ENCODE assay signal across 1 cellular context in the genomic region with DNA sequence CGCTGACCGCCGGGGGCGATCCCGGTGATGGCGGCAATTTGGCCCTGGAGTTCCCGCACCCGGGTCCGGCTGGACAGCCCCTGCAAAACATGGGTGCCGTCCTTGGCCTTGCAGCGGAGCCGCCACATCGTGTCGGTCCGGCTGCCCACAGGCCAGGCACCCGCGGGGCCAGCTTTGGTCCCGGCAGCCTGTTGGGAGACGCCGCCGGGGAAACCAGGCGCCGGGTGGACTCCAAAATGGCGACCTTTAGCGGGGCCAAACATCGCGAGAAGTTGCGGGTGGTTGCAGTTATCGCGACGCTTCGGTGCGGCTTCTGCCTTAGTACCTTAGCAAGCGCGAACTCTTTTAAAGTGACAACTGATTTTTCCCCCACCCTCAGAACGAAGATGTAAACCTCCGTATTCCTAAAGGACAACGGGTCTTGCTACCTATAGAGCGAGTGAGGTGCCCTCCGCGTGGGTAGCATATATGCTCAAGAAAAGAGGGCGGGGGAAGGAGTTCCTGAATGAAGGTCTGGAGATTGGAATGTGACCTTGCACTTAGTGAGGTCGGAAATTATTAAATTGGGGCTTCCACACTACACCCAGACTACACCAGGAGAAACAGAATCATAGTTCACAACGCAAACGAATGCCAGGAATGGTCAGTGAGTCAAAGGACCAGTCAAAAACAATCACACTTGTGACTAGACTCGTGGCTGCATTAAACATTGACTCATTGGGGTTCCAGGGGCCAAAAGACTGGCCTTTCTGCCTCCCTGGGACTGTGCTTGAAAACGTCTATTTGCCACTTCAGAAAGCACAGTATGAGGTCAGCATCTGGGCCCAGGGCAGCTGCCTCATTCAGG.
A peak's percentile ranks its signal among the peaks of the same experiment; 100 is the strongest.
TF ChIP-seq lines count a peak whose summit lies in the region.

A gene (minus strand): TSS at position 441 of the 847 bp plus-strand sequence. CDS start 178 bp downstream, at position 263.

TF ChIP-seq in HEK293, 187 proteins besides CTCF, POLR2A, EP300 and RAD21 (continued from another document and continues in another):
- TF ChIP-seq ZNF214 (tag by site-specific recombination; IDR thresholded peaks at IDR 0.05; ENCODE audit: borderline replicate concordance) (no peak), SETDB1 (IDR thresholded peaks at IDR 0.05; ENCODE audit: insufficient read length, low read length) (no peak), ZNF202 (tag by site-specific recombination; IDR thresholded peaks at IDR 0.05; ENCODE audit: borderline replicate concordance) (no peak), ZNF837 (tag by site-specific recombination; IDR thresholded peaks at IDR 0.05) (no peak), ZNF324 (tag by site-specific recombination; IDR thresholded peaks at IDR 0.05) (no peak; the same call in 1 of the 2 replicates), ZNF23 (tag by site-specific recombination; IDR thresholded peaks at IDR 0.05; ENCODE audit: borderline replicate concordance) (no peak), ZNF404 (tag by site-specific recombination; IDR thresholded peaks at IDR 0.05) (no peak), ZNF423 (tag by site-specific recombination; IDR thresholded peaks at IDR 0.05) (no peak), ZBTB8A (tag by site-specific recombination; IDR thresholded peaks at IDR 0.05) (peak; percentile 28; the same call in 1 of the 2 replicates), GLI2 (tag by site-specific recombination; IDR thresholded peaks at IDR 0.05; ENCODE audit: borderline replicate concordance, low read depth) (no peak), ZNF112 (tag by site-specific recombination; IDR thresholded peaks at IDR 0.05) (no peak), ZNF707 (tag by site-specific recombination; IDR thresholded peaks at IDR 0.05) (no peak), ZNF624 (tag by site-specific recombination; IDR thresholded peaks at IDR 0.05) (no peak), ZNF670 (tag by site-specific recombination; IDR thresholded peaks at IDR 0.05; ENCODE audit: low read depth) (no peak), ZNF621 (tag by site-specific recombination; IDR thresholded peaks at IDR 0.05) (no peak), KLF10 (tag by site-specific recombination; IDR thresholded peaks at IDR 0.05) (no peak), ZNF555 (tag by site-specific recombination; conservative IDR thresholded peaks at IDR 0.05) (no peak), KLF9 (tag by site-specific recombination; IDR thresholded peaks at IDR 0.05; ENCODE audit: low read depth) (no peak), ZNF473 (tag by site-specific recombination; IDR thresholded peaks at IDR 0.05) (no peak), ZNF391 (tag by site-specific recombination; IDR thresholded peaks at IDR 0.05; ENCODE audit: borderline replicate concordance, low read depth) (no peak), ZFP69B (tag by site-specific recombination; IDR thresholded peaks at IDR 0.05) (peak; percentile 82; the same call in 1 of the 2 replicates), ZNF747 (tag by site-specific recombination; IDR thresholded peaks at IDR 0.05) (no peak), ZNF623 (tag by site-specific recombination; IDR thresholded peaks at IDR 0.05) (no peak), HOXC10 (CRISPR knock-in tag; IDR thresholded peaks at IDR 0.05) (no peak), ZNF654 (tag by site-specific recombination; IDR thresholded peaks at IDR 0.05; ENCODE audit: low read depth) (no peak)
- TF ChIP-seq, protein P1, sequence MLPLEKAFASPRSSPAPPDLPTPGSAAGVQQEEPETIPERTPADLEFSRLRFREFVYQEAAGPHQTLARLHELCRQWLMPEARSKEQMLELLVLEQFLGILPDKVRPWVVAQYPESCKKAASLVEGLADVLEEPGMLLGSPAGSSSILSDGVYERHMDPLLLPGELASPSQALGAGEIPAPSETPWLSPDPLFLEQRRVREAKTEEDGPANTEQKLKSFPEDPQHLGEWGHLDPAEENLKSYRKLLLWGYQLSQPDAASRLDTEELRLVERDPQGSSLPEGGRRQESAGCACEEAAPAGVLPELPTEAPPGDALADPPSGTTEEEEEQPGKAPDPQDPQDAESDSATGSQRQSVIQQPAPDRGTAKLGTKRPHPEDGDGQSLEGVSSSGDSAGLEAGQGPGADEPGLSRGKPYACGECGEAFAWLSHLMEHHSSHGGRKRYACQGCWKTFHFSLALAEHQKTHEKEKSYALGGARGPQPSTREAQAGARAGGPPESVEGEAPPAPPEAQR (tag by site-specific recombination; IDR thresholded peaks at IDR 0.05): no peak
- TF ChIP-seq, protein P2, sequence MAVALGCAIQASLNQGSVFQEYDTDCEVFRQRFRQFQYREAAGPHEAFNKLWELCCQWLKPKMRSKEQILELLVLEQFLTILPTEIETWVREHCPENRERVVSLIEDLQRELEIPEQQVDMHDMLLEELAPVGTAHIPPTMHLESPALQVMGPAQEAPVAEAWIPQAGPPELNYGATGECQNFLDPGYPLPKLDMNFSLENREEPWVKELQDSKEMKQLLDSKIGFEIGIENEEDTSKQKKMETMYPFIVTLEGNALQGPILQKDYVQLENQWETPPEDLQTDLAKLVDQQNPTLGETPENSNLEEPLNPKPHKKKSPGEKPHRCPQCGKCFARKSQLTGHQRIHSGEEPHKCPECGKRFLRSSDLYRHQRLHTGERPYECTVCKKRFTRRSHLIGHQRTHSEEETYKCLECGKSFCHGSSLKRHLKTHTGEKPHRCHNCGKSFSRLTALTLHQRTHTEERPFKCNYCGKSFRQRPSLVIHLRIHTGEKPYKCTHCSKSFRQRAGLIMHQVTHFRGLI (tag by site-specific recombination; IDR thresholded peaks at IDR 0.05): no peak
- TF ChIP-seq, protein P3, sequence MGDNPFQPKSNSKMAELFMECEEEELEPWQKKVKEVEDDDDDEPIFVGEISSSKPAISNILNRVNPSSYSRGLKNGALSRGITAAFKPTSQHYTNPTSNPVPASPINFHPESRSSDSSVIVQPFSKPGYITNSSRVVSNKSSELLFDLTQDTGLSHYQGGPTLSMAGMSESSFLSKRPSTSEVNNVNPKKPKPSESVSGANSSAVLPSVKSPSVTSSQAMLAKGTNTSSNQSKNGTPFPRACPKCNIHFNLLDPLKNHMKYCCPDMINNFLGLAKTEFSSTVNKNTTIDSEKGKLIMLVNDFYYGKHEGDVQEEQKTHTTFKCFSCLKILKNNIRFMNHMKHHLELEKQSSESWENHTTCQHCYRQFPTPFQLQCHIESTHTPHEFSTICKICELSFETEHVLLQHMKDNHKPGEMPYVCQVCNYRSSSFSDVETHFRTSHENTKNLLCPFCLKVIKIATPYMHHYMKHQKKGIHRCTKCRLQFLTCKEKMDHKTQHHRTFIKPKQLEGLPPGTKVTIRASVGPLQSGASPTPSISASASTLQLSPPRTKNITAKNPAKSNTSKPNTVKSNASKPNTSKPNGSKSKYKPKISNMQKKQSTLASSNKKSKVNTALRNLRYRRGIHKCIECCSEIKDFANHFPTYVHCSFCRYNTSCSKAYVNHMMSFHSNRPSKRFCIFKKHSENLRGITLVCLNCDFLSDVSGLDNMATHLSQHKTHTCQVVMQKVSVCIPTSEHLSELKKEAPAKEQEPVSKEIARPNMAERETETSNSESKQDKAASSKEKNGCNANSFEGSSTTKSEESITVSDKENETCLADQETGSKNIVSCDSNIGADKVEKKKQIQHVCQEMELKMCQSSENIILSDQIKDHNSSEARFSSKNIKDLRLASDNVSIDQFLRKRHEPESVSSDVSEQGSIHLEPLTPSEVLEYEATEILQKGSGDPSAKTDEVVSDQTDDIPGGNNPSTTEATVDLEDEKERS (tag by site-specific recombination; IDR thresholded peaks at IDR 0.05): no peak
- TF ChIP-seq, protein P4, sequence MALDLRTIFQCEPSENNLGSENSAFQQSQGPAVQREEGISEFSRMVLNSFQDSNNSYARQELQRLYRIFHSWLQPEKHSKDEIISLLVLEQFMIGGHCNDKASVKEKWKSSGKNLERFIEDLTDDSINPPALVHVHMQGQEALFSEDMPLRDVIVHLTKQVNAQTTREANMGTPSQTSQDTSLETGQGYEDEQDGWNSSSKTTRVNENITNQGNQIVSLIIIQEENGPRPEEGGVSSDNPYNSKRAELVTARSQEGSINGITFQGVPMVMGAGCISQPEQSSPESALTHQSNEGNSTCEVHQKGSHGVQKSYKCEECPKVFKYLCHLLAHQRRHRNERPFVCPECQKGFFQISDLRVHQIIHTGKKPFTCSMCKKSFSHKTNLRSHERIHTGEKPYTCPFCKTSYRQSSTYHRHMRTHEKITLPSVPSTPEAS (tag by site-specific recombination; IDR thresholded peaks at IDR 0.05): no peak
- TF ChIP-seq, protein P5, sequence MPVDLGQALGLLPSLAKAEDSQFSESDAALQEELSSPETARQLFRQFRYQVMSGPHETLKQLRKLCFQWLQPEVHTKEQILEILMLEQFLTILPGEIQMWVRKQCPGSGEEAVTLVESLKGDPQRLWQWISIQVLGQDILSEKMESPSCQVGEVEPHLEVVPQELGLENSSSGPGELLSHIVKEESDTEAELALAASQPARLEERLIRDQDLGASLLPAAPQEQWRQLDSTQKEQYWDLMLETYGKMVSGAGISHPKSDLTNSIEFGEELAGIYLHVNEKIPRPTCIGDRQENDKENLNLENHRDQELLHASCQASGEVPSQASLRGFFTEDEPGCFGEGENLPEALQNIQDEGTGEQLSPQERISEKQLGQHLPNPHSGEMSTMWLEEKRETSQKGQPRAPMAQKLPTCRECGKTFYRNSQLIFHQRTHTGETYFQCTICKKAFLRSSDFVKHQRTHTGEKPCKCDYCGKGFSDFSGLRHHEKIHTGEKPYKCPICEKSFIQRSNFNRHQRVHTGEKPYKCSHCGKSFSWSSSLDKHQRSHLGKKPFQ (tag by site-specific recombination; IDR thresholded peaks at IDR 0.05): no peak
- TF ChIP-seq, protein P6, sequence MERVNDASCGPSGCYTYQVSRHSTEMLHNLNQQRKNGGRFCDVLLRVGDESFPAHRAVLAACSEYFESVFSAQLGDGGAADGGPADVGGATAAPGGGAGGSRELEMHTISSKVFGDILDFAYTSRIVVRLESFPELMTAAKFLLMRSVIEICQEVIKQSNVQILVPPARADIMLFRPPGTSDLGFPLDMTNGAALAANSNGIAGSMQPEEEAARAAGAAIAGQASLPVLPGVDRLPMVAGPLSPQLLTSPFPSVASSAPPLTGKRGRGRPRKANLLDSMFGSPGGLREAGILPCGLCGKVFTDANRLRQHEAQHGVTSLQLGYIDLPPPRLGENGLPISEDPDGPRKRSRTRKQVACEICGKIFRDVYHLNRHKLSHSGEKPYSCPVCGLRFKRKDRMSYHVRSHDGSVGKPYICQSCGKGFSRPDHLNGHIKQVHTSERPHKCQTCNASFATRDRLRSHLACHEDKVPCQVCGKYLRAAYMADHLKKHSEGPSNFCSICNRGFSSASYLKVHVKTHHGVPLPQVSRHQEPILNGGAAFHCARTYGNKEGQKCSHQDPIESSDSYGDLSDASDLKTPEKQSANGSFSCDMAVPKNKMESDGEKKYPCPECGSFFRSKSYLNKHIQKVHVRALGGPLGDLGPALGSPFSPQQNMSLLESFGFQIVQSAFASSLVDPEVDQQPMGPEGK (tag by site-specific recombination; IDR thresholded peaks at IDR 0.05): 0 out of 2 replicates have a peak, but pooled peaks have one; percentile 49
- TF ChIP-seq, protein P7, sequence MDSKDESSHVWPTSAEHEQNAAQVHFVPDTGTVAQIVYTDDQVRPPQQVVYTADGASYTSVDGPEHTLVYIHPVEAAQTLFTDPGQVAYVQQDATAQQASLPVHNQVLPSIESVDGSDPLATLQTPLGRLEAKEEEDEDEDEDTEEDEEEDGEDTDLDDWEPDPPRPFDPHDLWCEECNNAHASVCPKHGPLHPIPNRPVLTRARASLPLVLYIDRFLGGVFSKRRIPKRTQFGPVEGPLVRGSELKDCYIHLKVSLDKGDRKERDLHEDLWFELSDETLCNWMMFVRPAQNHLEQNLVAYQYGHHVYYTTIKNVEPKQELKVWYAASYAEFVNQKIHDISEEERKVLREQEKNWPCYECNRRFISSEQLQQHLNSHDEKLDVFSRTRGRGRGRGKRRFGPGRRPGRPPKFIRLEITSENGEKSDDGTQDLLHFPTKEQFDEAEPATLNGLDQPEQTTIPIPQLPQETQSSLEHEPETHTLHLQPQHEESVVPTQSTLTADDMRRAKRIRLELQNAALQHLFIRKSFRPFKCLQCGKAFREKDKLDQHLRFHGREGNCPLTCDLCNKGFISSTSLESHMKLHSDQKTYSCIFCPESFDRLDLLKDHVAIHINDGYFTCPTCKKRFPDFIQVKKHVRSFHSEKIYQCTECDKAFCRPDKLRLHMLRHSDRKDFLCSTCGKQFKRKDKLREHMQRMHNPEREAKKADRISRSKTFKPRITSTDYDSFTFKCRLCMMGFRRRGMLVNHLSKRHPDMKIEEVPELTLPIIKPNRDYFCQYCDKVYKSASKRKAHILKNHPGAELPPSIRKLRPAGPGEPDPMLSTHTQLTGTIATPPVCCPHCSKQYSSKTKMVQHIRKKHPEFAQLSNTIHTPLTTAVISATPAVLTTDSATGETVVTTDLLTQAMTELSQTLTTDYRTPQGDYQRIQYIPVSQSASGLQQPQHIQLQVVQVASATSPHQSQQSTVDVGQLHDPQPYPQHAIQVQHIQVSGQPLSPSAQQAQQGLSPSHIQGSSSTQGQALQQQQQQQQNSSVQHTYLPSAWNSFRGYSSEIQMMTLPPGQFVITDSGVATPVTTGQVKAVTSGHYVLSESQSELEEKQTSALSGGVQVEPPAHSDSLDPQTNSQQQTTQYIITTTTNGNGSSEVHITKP (tag by site-specific recombination; IDR thresholded peaks at IDR 0.05): peak; percentile 75
- TF ChIP-seq, protein P8, sequence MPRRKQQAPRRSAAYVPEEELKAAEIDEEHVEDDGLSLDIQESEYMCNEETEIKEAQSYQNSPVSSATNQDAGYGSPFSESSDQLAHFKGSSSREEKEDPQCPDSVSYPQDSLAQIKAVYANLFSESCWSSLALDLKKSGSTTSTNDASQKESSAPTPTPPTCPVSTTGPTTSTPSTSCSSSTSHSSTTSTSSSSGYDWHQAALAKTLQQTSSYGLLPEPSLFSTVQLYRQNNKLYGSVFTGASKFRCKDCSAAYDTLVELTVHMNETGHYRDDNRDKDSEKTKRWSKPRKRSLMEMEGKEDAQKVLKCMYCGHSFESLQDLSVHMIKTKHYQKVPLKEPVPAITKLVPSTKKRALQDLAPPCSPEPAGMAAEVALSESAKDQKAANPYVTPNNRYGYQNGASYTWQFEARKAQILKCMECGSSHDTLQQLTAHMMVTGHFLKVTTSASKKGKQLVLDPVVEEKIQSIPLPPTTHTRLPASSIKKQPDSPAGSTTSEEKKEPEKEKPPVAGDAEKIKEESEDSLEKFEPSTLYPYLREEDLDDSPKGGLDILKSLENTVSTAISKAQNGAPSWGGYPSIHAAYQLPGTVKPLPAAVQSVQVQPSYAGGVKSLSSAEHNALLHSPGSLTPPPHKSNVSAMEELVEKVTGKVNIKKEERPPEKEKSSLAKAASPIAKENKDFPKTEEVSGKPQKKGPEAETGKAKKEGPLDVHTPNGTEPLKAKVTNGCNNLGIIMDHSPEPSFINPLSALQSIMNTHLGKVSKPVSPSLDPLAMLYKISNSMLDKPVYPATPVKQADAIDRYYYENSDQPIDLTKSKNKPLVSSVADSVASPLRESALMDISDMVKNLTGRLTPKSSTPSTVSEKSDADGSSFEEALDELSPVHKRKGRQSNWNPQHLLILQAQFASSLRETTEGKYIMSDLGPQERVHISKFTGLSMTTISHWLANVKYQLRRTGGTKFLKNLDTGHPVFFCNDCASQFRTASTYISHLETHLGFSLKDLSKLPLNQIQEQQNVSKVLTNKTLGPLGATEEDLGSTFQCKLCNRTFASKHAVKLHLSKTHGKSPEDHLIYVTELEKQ (tag by site-specific recombination; IDR thresholded peaks at IDR 0.05; ENCODE audit: borderline replicate concordance): no peak
